8 cellular contexts compared by ENCODE assay signal in the genomic region with DNA sequence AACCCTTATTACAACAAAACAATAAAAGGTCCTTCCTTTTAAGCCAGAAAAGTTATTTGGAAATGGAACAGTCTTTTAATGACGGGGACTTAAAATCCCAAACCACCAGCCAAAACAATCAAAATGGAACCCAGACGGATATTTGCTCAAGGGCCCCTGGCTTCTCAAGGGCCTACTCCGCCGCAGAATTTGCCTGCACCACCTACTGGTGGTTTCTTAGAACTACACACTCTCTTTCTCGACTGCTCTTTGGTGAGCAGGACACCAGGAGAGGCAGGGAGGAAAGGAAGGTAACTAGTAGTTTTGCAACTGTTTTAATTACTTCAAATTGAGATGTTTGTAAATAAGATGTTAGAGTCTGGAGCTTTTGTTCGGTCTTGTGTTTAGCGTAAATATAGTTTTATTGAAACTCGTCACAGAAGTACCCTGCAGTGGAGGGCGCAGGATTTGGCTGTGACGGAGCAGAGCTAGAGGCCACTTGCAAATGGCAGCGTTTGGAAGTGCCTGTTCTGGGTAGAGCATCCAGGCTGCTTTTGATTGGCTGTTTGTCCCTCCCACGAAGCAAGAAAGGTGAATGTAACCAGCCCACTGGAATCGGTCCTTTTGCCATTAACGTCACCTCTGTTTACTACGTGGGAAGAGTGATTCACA.
DNase-seq lines count a peak whose midpoint lies in the region; ATAC-seq and TF ChIP-seq lines count a peak whose summit lies in the region.

No MANE protein-coding gene starts in this region.

- peak; percentile 95 for TF ChIP-seq CTCF in 22Rv1 (IDR thresholded peaks at IDR 0.05)
- peak; percentile 85 for TF ChIP-seq CTCF in DOHH2 (IDR thresholded peaks at IDR 0.05; ENCODE audit: low read depth, low read length, poor library complexity, severe bottlenecking)
- TF ChIP-seq CTCF in NB4 (IDR thresholded peaks at IDR 0.05; ENCODE audit: low read depth, low read length), result peak; percentile 66

- H3K9me3 ChIP-seq in DOHH2 (ENCODE audit: control insufficient read depth, insufficient read depth, low read length), result no peaks in the 10 kb centered on the region

- no peak overlapping the region for H3K4me2 ChIP-seq in DOHH2 (ENCODE audit: low read length)

- H3K4me1 ChIP-seq in DOHH2 (ENCODE audit: control insufficient read depth, low read length), result peaks cover 8% of the 10 kb centered on the region

- TF ChIP-seq POLR2A in NB4 (IDR thresholded peaks at IDR 0.05; ENCODE audit: extremely low read depth, insufficient read length), result no peak

- peak; percentile 72 for DNase-seq in NB4 (ENCODE audit: low read depth)
- peak; percentile 26 to 43 for DNase-seq in activated CD4-positive, alpha-beta T cell treated with anti-CD3 and anti-CD28 coated beads, Interleukin-2, amount 50 U/mL, for 48 hours
- peak; percentile 47 for DNase-seq in hepatic stellate cell (ENCODE audit: low spot score)
- DNase-seq in stimulated activated CD4-positive, alpha-beta T cell treated with anti-CD3 and anti-CD28 coated beads, Interleukin-4, amount 100 ng/mL, for 24 hours, result peak; percentile 19

- H3K36me3 ChIP-seq in DOHH2 (ENCODE audit: control insufficient read depth, low read length), result no peaks in the 10 kb centered on the region

- ATAC-seq in HG03196 (IDR thresholded peaks at IDR 0.05; ENCODE audit: unreplicated experiment), result no peak
- no peak for ATAC-seq in HG03025 (IDR thresholded peaks at IDR 0.05; ENCODE audit: low FRiP score, unreplicated experiment)

- H3K27me3 ChIP-seq in DOHH2 (ENCODE audit: control insufficient read depth, low read length), result no peaks in the 10 kb centered on the region

- no peaks in the 10 kb centered on the region for H3K9me2 ChIP-seq in DOHH2 (replicated peaks; ENCODE audit: control insufficient read depth, low read length)

- H3K4me3 ChIP-seq in DOHH2 (ENCODE audit: low read length) (no peak overlapping the region), NB4 (ENCODE audit: low read depth, low read length) (no peak overlapping the region)

- no peaks in the 10 kb centered on the region for H4K20me1 ChIP-seq in DOHH2 (ENCODE audit: control insufficient read depth, insufficient read depth, low read depth, low read length)

- no peaks in the 10 kb centered on the region for H3K79me2 ChIP-seq in DOHH2 (ENCODE audit: control insufficient read depth, low read length)

- H3F3A ChIP-seq in DOHH2 (ENCODE audit: control insufficient read depth, insufficient read depth), result no peaks in the 10 kb centered on the region

- H3K27ac ChIP-seq in 22Rv1 (no peak overlapping the region), DOHH2 (ENCODE audit: low read depth, low read length) (no peak overlapping the region)

Comparison
In these comparisons a context has a peak if more than half of its experiments do, and no peak if none do; other contexts are left out.
1. DNase-seq: peak in every context shown above with its lines; median percentile 72 in NB4; 47 in hepatic stellate cell; 34 in activated CD4-positive, alpha-beta T cell treated with anti-CD3 and anti-CD28 coated beads, Interleukin-2, amount 50 U/mL, for 48 hours; 19 in stimulated activated CD4-positive, alpha-beta T cell treated with anti-CD3 and anti-CD28 coated beads, Interleukin-4, amount 100 ng/mL, for 24 hours.